In genomic region chr19:44914436-44915206, GRCh38 we compare ENCODE assay signal across 1 cellular context.
TF ChIP-seq lines count a peak whose summit lies in the region.

TSS of gene APOC1 (plus strand) at chr19:44914608. CDS start at chr19:44914892, 284 bp downstream.

TF ChIP-seq in H1, 55 proteins besides CTCF, POLR2A, EP300 and RAD21:
- TF ChIP-seq SP1 (IDR thresholded peaks at IDR 0.05; ENCODE audit: low read depth, low read length) = peak; percentile 82
- TF ChIP-seq PHF8 (conservative IDR thresholded peaks at IDR 0.05; ENCODE audit: low read depth, low read length) = peak; percentile 27; the same call in 1 of the 2 replicates
- TF ChIP-seq ASH2L (IDR thresholded peaks at IDR 0.05; ENCODE audit: low read length) = peak; percentile 16
- 0 out of 2 replicates have a peak, but pooled peaks have one; percentile 12 for TF ChIP-seq TBP (IDR thresholded peaks at IDR 0.05; ENCODE audit: low read depth, low read length)
- TF ChIP-seq KDM4A (IDR thresholded peaks at IDR 0.05; ENCODE audit: low read depth, low read length, severe bottlenecking) = peak; percentile 47
- TF ChIP-seq CEBPB (IDR thresholded peaks at IDR 0.05; ENCODE audit: low read depth, low read length) = peak; percentile 60; the same call in 1 of the 2 replicates
- peak; percentile 12; the same call in 1 of the 2 replicates for TF ChIP-seq NRF1 (IDR thresholded peaks at IDR 0.05; ENCODE audit: low read depth, low read length)
- TF ChIP-seq CHD2 (IDR thresholded peaks at IDR 0.05; ENCODE audit: low read length) = peak; percentile 83
- peak; percentile 96 for TF ChIP-seq CREB1 (IDR thresholded peaks at IDR 0.05)
- peak; percentile 95 for TF ChIP-seq RFX5 (IDR thresholded peaks at IDR 0.05; ENCODE audit: borderline replicate concordance, low read depth, low read length)
TF ChIP-seq in H1: peak in this region for 10; not testable (repeated sequence) for 45.
